ENCODE assay signal across 2 cellular contexts in the genomic region with DNA sequence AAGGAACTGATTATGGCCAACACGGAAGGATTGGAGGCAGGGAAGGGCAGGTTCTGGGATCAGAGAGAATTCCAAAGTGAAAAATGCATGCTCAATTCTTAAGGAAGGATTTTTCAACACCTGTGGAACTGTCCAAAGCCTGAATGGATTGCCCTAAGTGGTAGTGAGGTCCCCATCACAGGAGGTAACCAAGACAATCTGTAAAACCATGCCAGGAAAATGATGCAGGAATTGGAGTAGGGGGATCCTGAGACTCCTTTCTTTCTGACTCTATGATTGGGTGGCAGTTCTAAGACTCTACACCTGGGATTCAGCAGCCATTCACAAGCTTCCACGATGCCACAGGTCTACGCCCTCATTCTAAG.
A peak's percentile ranks its signal among the peaks of the same experiment; 100 is the strongest.
TF ChIP-seq lines count a peak whose summit lies in the region.

No MANE protein-coding gene starts in this region.

TF ChIP-seq in HCT116, 20 proteins besides CTCF, POLR2A, EP300 and RAD21 (continued from another document):
- TF ChIP-seq, protein P1, sequence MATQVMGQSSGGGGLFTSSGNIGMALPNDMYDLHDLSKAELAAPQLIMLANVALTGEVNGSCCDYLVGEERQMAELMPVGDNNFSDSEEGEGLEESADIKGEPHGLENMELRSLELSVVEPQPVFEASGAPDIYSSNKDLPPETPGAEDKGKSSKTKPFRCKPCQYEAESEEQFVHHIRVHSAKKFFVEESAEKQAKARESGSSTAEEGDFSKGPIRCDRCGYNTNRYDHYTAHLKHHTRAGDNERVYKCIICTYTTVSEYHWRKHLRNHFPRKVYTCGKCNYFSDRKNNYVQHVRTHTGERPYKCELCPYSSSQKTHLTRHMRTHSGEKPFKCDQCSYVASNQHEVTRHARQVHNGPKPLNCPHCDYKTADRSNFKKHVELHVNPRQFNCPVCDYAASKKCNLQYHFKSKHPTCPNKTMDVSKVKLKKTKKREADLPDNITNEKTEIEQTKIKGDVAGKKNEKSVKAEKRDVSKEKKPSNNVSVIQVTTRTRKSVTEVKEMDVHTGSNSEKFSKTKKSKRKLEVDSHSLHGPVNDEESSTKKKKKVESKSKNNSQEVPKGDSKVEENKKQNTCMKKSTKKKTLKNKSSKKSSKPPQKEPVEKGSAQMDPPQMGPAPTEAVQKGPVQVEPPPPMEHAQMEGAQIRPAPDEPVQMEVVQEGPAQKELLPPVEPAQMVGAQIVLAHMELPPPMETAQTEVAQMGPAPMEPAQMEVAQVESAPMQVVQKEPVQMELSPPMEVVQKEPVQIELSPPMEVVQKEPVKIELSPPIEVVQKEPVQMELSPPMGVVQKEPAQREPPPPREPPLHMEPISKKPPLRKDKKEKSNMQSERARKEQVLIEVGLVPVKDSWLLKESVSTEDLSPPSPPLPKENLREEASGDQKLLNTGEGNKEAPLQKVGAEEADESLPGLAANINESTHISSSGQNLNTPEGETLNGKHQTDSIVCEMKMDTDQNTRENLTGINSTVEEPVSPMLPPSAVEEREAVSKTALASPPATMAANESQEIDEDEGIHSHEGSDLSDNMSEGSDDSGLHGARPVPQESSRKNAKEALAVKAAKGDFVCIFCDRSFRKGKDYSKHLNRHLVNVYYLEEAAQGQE (IDR thresholded peaks at IDR 0.05; ENCODE audit: low read depth), result peak; percentile 38
- TF ChIP-seq EZH2 (IDR thresholded peaks at IDR 0.05), result no peak
TF ChIP-seq in HCT116: peak in this region for 1.

TF ChIP-seq in WTC11, 78 proteins besides CTCF, POLR2A, EP300 and RAD21 (continued from another document):
- TF ChIP-seq, protein P2, sequence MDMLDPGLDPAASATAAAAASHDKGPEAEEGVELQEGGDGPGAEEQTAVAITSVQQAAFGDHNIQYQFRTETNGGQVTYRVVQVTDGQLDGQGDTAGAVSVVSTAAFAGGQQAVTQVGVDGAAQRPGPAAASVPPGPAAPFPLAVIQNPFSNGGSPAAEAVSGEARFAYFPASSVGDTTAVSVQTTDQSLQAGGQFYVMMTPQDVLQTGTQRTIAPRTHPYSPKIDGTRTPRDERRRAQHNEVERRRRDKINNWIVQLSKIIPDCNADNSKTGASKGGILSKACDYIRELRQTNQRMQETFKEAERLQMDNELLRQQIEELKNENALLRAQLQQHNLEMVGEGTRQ (CRISPR knock-in tag; IDR thresholded peaks at IDR 0.05), result no peak
- TF ChIP-seq GTF2I (CRISPR knock-in tag; conservative IDR thresholded peaks at IDR 0.05) (peak; percentile 61; the same call in 1 of the 2 replicates), FOXJ3 (CRISPR knock-in tag; IDR thresholded peaks at IDR 0.05; ENCODE audit: borderline replicate concordance) (no peak), MYBL2 (CRISPR knock-in tag; IDR thresholded peaks at IDR 0.05) (no peak)
- TF ChIP-seq, protein P3, sequence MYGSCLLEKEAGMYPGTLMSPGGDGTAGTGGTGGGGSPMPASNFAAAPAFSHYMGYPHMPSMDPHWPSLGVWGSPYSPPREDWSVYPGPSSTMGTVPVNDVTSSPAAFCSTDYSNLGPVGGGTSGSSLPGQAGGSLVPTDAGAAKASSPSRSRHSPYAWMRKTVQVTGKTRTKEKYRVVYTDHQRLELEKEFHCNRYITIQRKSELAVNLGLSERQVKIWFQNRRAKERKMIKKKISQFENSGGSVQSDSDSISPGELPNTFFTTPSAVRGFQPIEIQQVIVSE (CRISPR knock-in tag; IDR thresholded peaks at IDR 0.05; ENCODE audit: borderline replicate concordance), result no peak
